Comparison of ENCODE assay signal across 20 cellular contexts in genomic region chr5:55865831-55866230, GRCh38. TPM values are rescaled to one million over a fixed set of nuclear protein-coding genes. Genes with fewer than 3 reads are reported as not detected.
A peak's percentile ranks its signal among the peaks of the same experiment; 100 is the strongest.
DNase-seq lines count a peak whose midpoint lies in the region; FAIRE-seq and TF ChIP-seq lines count a peak whose summit lies in the region.
"Had no signal": no experiment of that assay in that cellular context is flagged by ENCODE, and none has a peak within 500 bp of the region (broad histone marks: within the 10 kb centered on the region; RNA-seq: fewer than 3 reads in every experiment).

No MANE protein-coding gene starts in this region.

- DNase-seq in EH (ENCODE audit: low read depth) = peak; percentile 45
- peak; percentile 44 for DNase-seq in LHCN-M2 (ENCODE audit: low read depth)
- peak; percentile 23 for DNase-seq in astrocyte of the spinal cord (ENCODE audit: low read depth, low spot score)
- peak; percentile 48 for DNase-seq in iris pigment epithelial cell (ENCODE audit: low read depth)
- no peak for DNase-seq in lower leg skin (ENCODE audit: low spot score in 2 of 2)
- DNase-seq in urothelium cell line (ENCODE audit: low spot score) = no peak
- no peak for DNase-seq in NCI-H1930 (lab: John Stamatoyannopoulos, UW)
- DNase-seq in GM10266 (ENCODE audit: extremely low spot score) = no peak
- DNase-seq: activated naive CD4-positive, alpha-beta T cell treated with Interleukin-2 at 50 U/mL for 16 hours; erythroblast; GDM1; NCI-H1694 treated with DMSO at 0.1 percent for 48 hours; nucleus accumbens; Right ventricle myocardium superior; small intestine; T-helper 9 cell had no signal

- intact Hi-C loops in lower leg skin (cut with DNase I; ENCODE audit: low total_unique reads) = no loop called here

- no peak for TF ChIP-seq POLR2A in lower leg skin (IDR thresholded peaks at IDR 0.05)

- in situ Hi-C loops in astrocyte of the spinal cord (cut with HindIII; ENCODE audit: low sequenced_read_pairs) = no loop called here

- WGBS in lower leg skin, 2 donors = 90 to 96% methylated on average over 3 of the region's 3 CpGs

- FAIRE-seq in urothelium cell line (lab: Jason Lieb, UNC) = no peak
- FAIRE-seq: GM18507, GM19239, small intestine had no signal

- TF ChIP-seq CTCF in astrocyte of the spinal cord (IDR thresholded peaks at IDR 0.05; ENCODE audit: low read depth, low read length) (no peak), lower leg skin (IDR thresholded peaks at IDR 0.05) (no peak), GM10266 (IDR thresholded peaks at IDR 0.05; ENCODE audit: control insufficient read depth, insufficient read depth, low read depth, missing control alignments) (no peak)

- H3K4me3 ChIP-seq in astrocyte of the spinal cord (ENCODE audit: low read depth, low read length) = no peak overlapping the region
- H3K4me3 ChIP-seq in lower leg skin (ENCODE audit: low read depth, poor library complexity, severe bottlenecking) = no peak overlapping the region

RNA-seq across cellular contexts. Expression of gene IL31RA, which starts 14.7 kb away (rescaled TPM):
- total RNA-seq in LHCN-M2 (2014; rRNA removed) = 0.90 and 1.4 TPM in 2 replicates
- polyA plus RNA-seq in LHCN-M2 (2012) = 0.26 TPM
- total RNA-seq in lower leg skin = 1 to 10 TPM in 2 of 4 donors, under 1 TPM in 2; 0.30 to 3.1 (median 1.3) TPM
- total RNA-seq: mesenteric fat pad, Right ventricle myocardium superior had no signal
- polyA plus RNA-seq: IgD-negative memory B cell had no signal

Comparison
In these comparisons a context has a peak if more than half of its experiments do, and no peak if none do; other contexts are left out.
1. DNase-seq: peak in EH (single experiment), LHCN-M2 (single experiment), astrocyte of the spinal cord (single experiment) and iris pigment epithelial cell (single experiment); none in lower leg skin (0 of 2), urothelium cell line (single experiment), NCI-H1930 (0 of 2) and GM10266 (single experiment).